ENCODE assay signal across 15 cellular contexts in genomic region chr14:51538973-51539372, GRCh38.
"Had no signal": no experiment of that assay in that cellular context is flagged by ENCODE, and none has a peak within 500 bp of the region (broad histone marks: within the 10 kb centered on the region; RNA-seq: fewer than 3 reads in every experiment).

No MANE protein-coding gene starts in this region.

- H3K27me3 ChIP-seq: cardiac muscle cell, sigmoid colon, suprapubic skin had no signal

- H3K9me3 ChIP-seq: sigmoid colon, suprapubic skin had no signal

- H3K36me3 ChIP-seq: cardiac muscle cell, sigmoid colon, suprapubic skin had no signal

- H3K4me3 ChIP-seq: cardiac muscle cell, coronary artery, sigmoid colon, suprapubic skin had no signal

- DNase-seq: activated CD4-positive, alpha-beta T cell treated with anti-CD3 and anti-CD28 coated beads for 4 hours; activated CD8-positive, alpha-beta T cell treated with anti-CD3 and anti-CD28 coated beads, Interleukin-2, amount 10 ng/mL, durations not matched to agents 7 days and 5 days; activated naive CD4-positive, alpha-beta T cell; aorta; effector CD4-positive, alpha-beta T cell; hippocampal formation; nucleus accumbens; sigmoid colon; stimulated activated CD4-positive, alpha-beta T cell treated with anti-CD3 and anti-CD28 coated beads, Interleukin-4, amount 100 ng/mL, for 1 hour; stimulated activated CD8-positive, alpha-beta memory T cell treated with anti-CD3 and anti-CD28 coated beads, Interleukin-4, amount 100 ng/mL, for 48 hours; stimulated activated naive CD8-positive, alpha-beta T cell treated with anti-CD3 and anti-CD28 coated beads, Interleukin-15, Interleukin-2, amounts not matched to agents 100 U/mL and 50 U/mL, for 24 hours had no signal

- ATAC-seq: activated CD8-positive, alpha-beta T cell treated with anti-CD3 and anti-CD28 coated beads, Interleukin-2, amount 10 ng/mL, durations not matched to agents 7 days and 5 days; natural killer cell treated with Interleukin-12 subunit alpha and Interleukin-12 subunit beta and Interleukin-15 and Interleukin-18, amount 100 ng/mL, for 72 hours; stimulated activated naive CD8-positive, alpha-beta T cell treated with anti-CD3 and anti-CD28 coated beads, Interleukin-15, Interleukin-2, amounts not matched to agents 100 U/mL and 50 U/mL, for 24 hours had no signal

- H3K27ac ChIP-seq: cardiac muscle cell, coronary artery, suprapubic skin had no signal
